Comparison of ENCODE assay signal across 9 cellular contexts in genomic region chr15:41331281-41331680, GRCh38. TPM values are rescaled to one million over a fixed set of nuclear protein-coding genes. Genes with fewer than 3 reads are reported as not detected.
A peak's percentile ranks its signal among the peaks of the same experiment; 100 is the strongest.
DNase-seq lines count a peak whose midpoint lies in the region; ATAC-seq and TF ChIP-seq lines count a peak whose summit lies in the region.
"Had no signal": no experiment of that assay in that cellular context is flagged by ENCODE, and none has a peak within 500 bp of the region (broad histone marks: within the 10 kb centered on the region; RNA-seq: fewer than 3 reads in every experiment).

No MANE protein-coding gene starts in this region.

- H3K79me2 ChIP-seq in DOHH2 (ENCODE audit: control insufficient read depth, low read length) (peaks cover 61% of the 10 kb centered on the region), Loucy (ENCODE audit: insufficient read depth, low read length) (peaks cover 76% of the 10 kb centered on the region)

- H3K36me3 ChIP-seq in DOHH2 (ENCODE audit: control insufficient read depth, low read length) (peaks cover 37% of the 10 kb centered on the region), Loucy (ENCODE audit: insufficient read depth, low read length) (no peaks in the 10 kb centered on the region), neuron (ENCODE audit: insufficient read depth, low read length) (peaks cover 1% of the 10 kb centered on the region)

- H3K9me3 ChIP-seq in DOHH2 (ENCODE audit: control insufficient read depth, insufficient read depth, low read length) (no peaks in the 10 kb centered on the region), Loucy (ENCODE audit: insufficient read depth, low read depth, low read length) (no peaks in the 10 kb centered on the region), neuron (ENCODE audit: low read length) (no peaks in the 10 kb centered on the region)

- DNase-seq in activated gamma-delta T cell (lab: John Stamatoyannopoulos, UW) (no peak), hypothalamus (lab: John Stamatoyannopoulos, UW) (no peak), NCI-H345 (lab: John Stamatoyannopoulos, UW) (no peak)
- DNase-seq: amniotic stem cell had no signal

- H3K4me2 ChIP-seq in DOHH2 (ENCODE audit: low read length) (peak overlapping the region; percentile 57), Loucy (ENCODE audit: low read depth, low read length, poor library complexity, severe bottlenecking) (peak overlapping the region; percentile 93)

- ATAC-seq in HG03439 (IDR thresholded peaks at IDR 0.05; ENCODE audit: unreplicated experiment), result no peak

- H3K9me3 Mint-ChIP-seq in brain, result no peaks in the 10 kb centered on the region

- H4K20me1 ChIP-seq in DOHH2 (ENCODE audit: control insufficient read depth, insufficient read depth, low read depth, low read length) (peaks cover 6% of the 10 kb centered on the region; the same call in 1 of the 2 replicates), Loucy (ENCODE audit: insufficient read depth, low read length, poor library complexity, severe bottlenecking) (peaks cover 9% of the 10 kb centered on the region)

- peaks cover 14% of the 10 kb centered on the region for H3K27me3 Mint-ChIP-seq in brain

- H3K27me3 ChIP-seq in DOHH2 (ENCODE audit: control insufficient read depth, low read length) (no peaks in the 10 kb centered on the region), Loucy (ENCODE audit: insufficient read depth, low read length, poor library complexity, severe bottlenecking) (peaks cover 11% of the 10 kb centered on the region), neuron (ENCODE audit: insufficient read depth, low read length) (no peaks in the 10 kb centered on the region)

- H3K36me3 Mint-ChIP-seq in brain, result peaks cover 16% of the 10 kb centered on the region

- H3K27ac Mint-ChIP-seq in brain, result peak overlapping the region in 4 of 5 experiments; percentile 79 to 94 (median 88)

- no peak overlapping the region for H3K27ac ChIP-seq in DOHH2 (ENCODE audit: low read depth, low read length)

- H3K4me1 Mint-ChIP-seq in brain, result peaks cover 40% of the 10 kb centered on the region

- H3K9ac ChIP-seq in Loucy (ENCODE audit: low read depth, low read length, poor library complexity, severe bottlenecking), result peak overlapping the region; percentile 86

- H2AFZ ChIP-seq in Loucy (ENCODE audit: low read length) (no peak overlapping the region), neuron (ENCODE audit: low read depth, low read length) (peak overlapping the region; percentile 92)

- H3K4me3 Mint-ChIP-seq in brain, result peak overlapping the region; percentile 96 to 99 (median 98)

- H3K4me3 ChIP-seq in DOHH2 (ENCODE audit: low read length) (peak overlapping the region; percentile 94), Loucy (ENCODE audit: low read length, poor library complexity, severe bottlenecking) (peak overlapping the region; percentile 100), neuron (ENCODE audit: low read length) (peak overlapping the region; percentile 88)

- peaks cover 16% of the 10 kb centered on the region for H3K4me1 ChIP-seq in DOHH2 (ENCODE audit: control insufficient read depth, low read length)
- H3K4me1 ChIP-seq in Loucy (ENCODE audit: insufficient read depth, low read length, poor library complexity, severe bottlenecking), result peaks cover 22% of the 10 kb centered on the region
- peaks cover 13% of the 10 kb centered on the region for H3K4me1 ChIP-seq in neuron (ENCODE audit: insufficient read depth, low read length)

- TF ChIP-seq CTCF in DOHH2 (IDR thresholded peaks at IDR 0.05; ENCODE audit: low read depth, low read length, poor library complexity, severe bottlenecking) (no peak), Loucy (conservative IDR thresholded peaks at IDR 0.05; ENCODE audit: low read length) (no peak), brain (conservative IDR thresholded peaks at IDR 0.05) (no peak)

- H3K9me2 ChIP-seq in DOHH2 (replicated peaks; ENCODE audit: control insufficient read depth, low read length) (no peaks in the 10 kb centered on the region), Loucy (replicated peaks; ENCODE audit: low read depth, low read length) (no peaks in the 10 kb centered on the region)

- H3F3A ChIP-seq in DOHH2 (ENCODE audit: control insufficient read depth, insufficient read depth) (peaks cover 3% of the 10 kb centered on the region; the same call in 1 of the 2 replicates), Loucy (ENCODE audit: low read depth) (no peaks in the 10 kb centered on the region)

RNA-seq across cellular contexts. Expression of gene OIP5, which starts 1.1 kb away (rescaled TPM):
- polyA plus RNA-seq in brain (ENCODE audit: insufficient read depth, low read depth, low replicate concordance), result 9.2 TPM

RNA-seq across cellular contexts. Expression of gene NUSAP1, which starts 1.4 kb away (rescaled TPM):
- 158 TPM for polyA plus RNA-seq in brain (ENCODE audit: insufficient read depth, low read depth, low replicate concordance)
